Comparison of ENCODE assay signal across 8 cellular contexts in the genomic region with DNA sequence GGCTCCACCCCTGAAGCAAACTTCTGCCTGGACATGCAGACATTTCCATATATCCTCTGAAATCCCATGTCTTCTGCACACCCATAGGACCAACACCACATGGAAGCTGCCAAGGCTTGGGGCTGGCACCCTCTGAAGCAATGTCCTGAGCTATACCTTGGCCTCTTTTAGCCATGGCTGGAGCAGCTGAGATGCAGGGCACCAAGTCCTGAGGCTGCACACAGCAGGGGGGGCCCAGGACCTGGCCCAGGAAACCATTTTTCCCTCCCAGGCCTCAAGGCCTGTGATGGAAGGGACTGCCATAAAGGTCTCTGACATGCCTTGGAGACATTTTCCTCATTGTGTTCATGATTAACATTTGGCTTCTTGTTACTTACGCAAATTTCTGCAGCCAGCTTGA.
"Had no signal": no experiment of that assay in that cellular context is flagged by ENCODE, and none has a peak within 500 bp of the region (broad histone marks: within the 10 kb centered on the region; RNA-seq: fewer than 3 reads in every experiment).

No MANE protein-coding gene starts in this region.

- ATAC-seq: HepG2, K562 had no signal

- H3K27ac ChIP-seq: HL-60, KMS-11 had no signal

- DNase-seq: IMR-90, Karpas-422, KBM-7, KG1 had no signal

- H3K4me3 ChIP-seq: K562 had no signal
